Comparison of ENCODE assay signal across 31 cellular contexts in genomic region chr7:143027032-143027431, GRCh38. TPM values are rescaled to one million over a fixed set of nuclear protein-coding genes. Genes with fewer than 3 reads are reported as not detected.
A peak's percentile ranks its signal among the peaks of the same experiment; 100 is the strongest.
DNase-seq lines count a peak whose midpoint lies in the region; ATAC-seq, FAIRE-seq and TF ChIP-seq lines count a peak whose summit lies in the region.
"Had no signal": no experiment of that assay in that cellular context is flagged by ENCODE, and none has a peak within 500 bp of the region (broad histone marks: within the 10 kb centered on the region; RNA-seq: fewer than 3 reads in every experiment).

Gene OR9A2, minus strand, starts transcription at chr7:143027132. Its CDS starts 0 bp downstream, at chr7:143027132.

- H3K4me3 ChIP-seq in SJSA1, result no peak within 1 kb of the TSS
- no peak within 1 kb of the TSS for H3K4me3 ChIP-seq in dorsolateral prefrontal cortex
- no peak within 1 kb of the TSS for H3K4me3 ChIP-seq in coronary artery
- no peak within 1 kb of the TSS for H3K4me3 ChIP-seq in pancreas
- no peak within 1 kb of the TSS for H3K4me3 ChIP-seq in mesendoderm (ENCODE audit: low read length)
- H3K4me3 ChIP-seq: BLaER1, GM12878 had no signal

- 78 to 100% methylated on average over 1 of the region's 1 CpG for WGBS in pancreas, 2 donors
- WGBS in mesendoderm (ENCODE audit: extremely low coverage, insufficient coverage, low lambda C conversion rate), result no CpG with 5 or more reads among the region's 1 CpG

- H3K27me3 ChIP-seq in SJSA1 (replicated peaks) (no peaks in the 10 kb centered on the region), dorsolateral prefrontal cortex (no peaks in the 10 kb centered on the region), pancreas (no peaks in the 10 kb centered on the region), mesendoderm (ENCODE audit: insufficient read depth, low read length, poor library complexity) (no peaks in the 10 kb centered on the region)
- H3K27me3 ChIP-seq: BE2C, BLaER1 had no signal

- H3K36me3 ChIP-seq in SJSA1 (no peaks in the 10 kb centered on the region), pancreas (no peaks in the 10 kb centered on the region), mesendoderm (ENCODE audit: control insufficient read depth, insufficient read depth, low read length) (no peaks in the 10 kb centered on the region)
- H3K36me3 ChIP-seq: BE2C, BLaER1 had no signal

- H3K23ac ChIP-seq in mesendoderm (ENCODE audit: low read length), result no peak within 1 kb of the TSS

- no peak within 1 kb of the TSS for H2AK5ac ChIP-seq in mesendoderm (ENCODE audit: low read length)

- intact Hi-C loops in dorsolateral prefrontal cortex (cut with DNase I) (no loop called here), pancreas (cut with DNase I) (no loop called here)

- H2BK120ac ChIP-seq in mesendoderm (ENCODE audit: low read depth, low read length), result no peak within 1 kb of the TSS

- H3K9ac ChIP-seq in mesendoderm (ENCODE audit: low read length), result no peak within 1 kb of the TSS
- H3K9ac ChIP-seq: BLaER1 had no signal

- ATAC-seq in pancreas, result no peak
- ATAC-seq: GM12878 had no signal

- H3K27ac ChIP-seq in SJSA1 (peak within 1 kb of the TSS; percentile 88), angular gyrus (ENCODE audit: low read depth, low read length) (peak within 1 kb of the TSS; percentile 42), dorsolateral prefrontal cortex (peak within 1 kb of the TSS in 51 of 59 donors; percentile 0 to 85 (median 64)), coronary artery (no peak within 1 kb of the TSS), pancreas (no peak within 1 kb of the TSS), mesendoderm (ENCODE audit: low read depth, low read length) (no peak within 1 kb of the TSS)
- H3K27ac ChIP-seq: BLaER1 had no signal

- no peak within 1 kb of the TSS for H2BK15ac ChIP-seq in mesendoderm (replicated peaks; ENCODE audit: low read depth)

- DNase-seq in SJSA1 (ENCODE audit: low read depth in 1 of 2, low spot score in 2 of 2) (no peak), dorsolateral prefrontal cortex (no peak), coronary artery (ENCODE audit: low spot score) (no peak), pancreas (no peak), mesendoderm (no peak)
- DNase-seq: 8988T; ACHN; BE2C; C1 segment of cervical spinal cord; CD4-positive, alpha-beta memory T cell; CD4-positive, CD25-positive, alpha-beta regulatory T cell; CD8-positive, alpha-beta memory T cell; COR-L47; DMS 273 treated with DMSO at 0.1 percent for 48 hours; DMS153; DMS53; DMS79; DND-41; EL; GDM1 had no signal

- H4K8ac ChIP-seq in mesendoderm (ENCODE audit: low read depth, low read length), result no peak within 1 kb of the TSS

- no peak within 1 kb of the TSS for H4K5ac ChIP-seq in mesendoderm (ENCODE audit: low read length)

- H3K9me3 ChIP-seq in SJSA1 (replicated peaks) (0 out of 2 replicates have a peak, but pooled peaks cover 6% of the 10 kb centered on the region), pancreas (no peaks in the 10 kb centered on the region)
- H3K9me3 ChIP-seq: BE2C had no signal

- no peak for TF ChIP-seq CTCF in dorsolateral prefrontal cortex (IDR thresholded peaks at IDR 0.05 in 54 of 56, conservative IDR thresholded peaks at IDR 0.05 in 2 of 56; ENCODE audit: low read depth in 1 of 56, partially characterized antibody in 56 of 56)
- TF ChIP-seq CTCF in coronary artery (IDR thresholded peaks at IDR 0.05), result no peak
- no peak for TF ChIP-seq CTCF in pancreas (IDR thresholded peaks at IDR 0.05)

- H3K4me1 ChIP-seq in SJSA1 (replicated peaks) (peaks cover 40% of the 10 kb centered on the region), pancreas (no peaks in the 10 kb centered on the region), mesendoderm (ENCODE audit: control insufficient read depth, low read depth, low read length) (no peaks in the 10 kb centered on the region)
- H3K4me1 ChIP-seq: BE2C had no signal

- no peak for FAIRE-seq in pancreas (lab: Jason Lieb, UNC)
- FAIRE-seq: A204.1, GM12878, GM12892, GM18507 had no signal

- no peak within 1 kb of the TSS for H3K4ac ChIP-seq in mesendoderm (ENCODE audit: low read depth, low read length)

- no peaks in the 10 kb centered on the region for H3K79me1 ChIP-seq in mesendoderm (ENCODE audit: low read length)

- no peaks in the 10 kb centered on the region for H3K79me2 ChIP-seq in mesendoderm (ENCODE audit: control insufficient read depth, insufficient read depth, low read length)

- no peak within 1 kb of the TSS for H3K56ac ChIP-seq in mesendoderm (ENCODE audit: low read length)

- H3K4me2 ChIP-seq in mesendoderm (ENCODE audit: low read length), result no peak within 1 kb of the TSS
- H3K4me2 ChIP-seq: BLaER1 had no signal

- no peak within 1 kb of the TSS for H3K18ac ChIP-seq in mesendoderm (ENCODE audit: low read length)

- no peak within 1 kb of the TSS for H2BK5ac ChIP-seq in mesendoderm (ENCODE audit: low read length)

RNA-seq across cellular contexts. Expression of gene OR9A2, which starts in this region (rescaled TPM):
- total RNA-seq in SJSA1 (2014; rRNA removed; shearing (Covaris generic)), result not detected in 2 replicates
- total RNA-seq in dorsolateral prefrontal cortex (10 to 100 TPM in 1 of 120 experiments, 1 to 10 TPM in 92, under 1 TPM in 18, not detected in 9; 0.47 to 26.1 (median 2.3) TPM), pancreas (not detected)
- not detected for polyA plus RNA-seq in pancreas
- polyA plus RNA-seq in mesendoderm (2013, experiment 1 of 2), result not detected
- not detected for polyA plus RNA-seq in mesendoderm (2013, experiment 2 of 2)
- total RNA-seq: A673; CD4-positive, alpha-beta memory T cell; CD4-positive, CD25-positive, alpha-beta regulatory T cell; CD8-positive, alpha-beta memory T cell; Daoy; G401; GM12878 had no signal
- polyA plus RNA-seq: AG04450; CD14-positive monocyte; CD4-positive, alpha-beta memory T cell; CD4-positive, CD25-positive, alpha-beta regulatory T cell; CD8-positive, alpha-beta memory T cell; GM12878 had no signal

Comparison
In these comparisons a context has a peak if more than half of its experiments do, and no peak if none do; other contexts are left out.
1. H3K27ac ChIP-seq: peak in SJSA1 (single experiment), angular gyrus (single experiment) and dorsolateral prefrontal cortex (51 of 59); none in coronary artery (0 of 2), pancreas (0 of 4) and mesendoderm (single experiment).